In genomic region chr5:36870399-36871040, GRCh38 we compare ENCODE assay signal across 7 cellular contexts. TPM values are rescaled to one million over a fixed set of nuclear protein-coding genes. Genes with fewer than 3 reads are reported as not detected.
A peak's percentile ranks its signal among the peaks of the same experiment; 100 is the strongest.
DNase-seq lines count a peak whose midpoint lies in the region; ATAC-seq, FAIRE-seq and TF ChIP-seq lines count a peak whose summit lies in the region.

No MANE protein-coding gene starts in this region.

- ATAC-seq in GM21786 (IDR thresholded peaks at IDR 0.05; ENCODE audit: unreplicated experiment) (peak; percentile 87), body of pancreas (peak; percentile 88)

- H3K27ac ChIP-seq in body of pancreas (no peak overlapping the region), keratinocyte (ENCODE audit: control insufficient read depth, insufficient read depth, low read length) (no peak overlapping the region), thyroid gland (no peak overlapping the region)

- no peak overlapping the region for H2AFZ ChIP-seq in keratinocyte (ENCODE audit: control insufficient read depth, low read length)

- peaks cover 45% of the 10 kb centered on the region for H3K79me2 ChIP-seq in keratinocyte (ENCODE audit: control insufficient read depth, insufficient read depth, low read length)

- H3K27me3 ChIP-seq in body of pancreas (no peaks in the 10 kb centered on the region), keratinocyte (ENCODE audit: control insufficient read depth, extremely low read depth, insufficient read depth, low read length) (no peaks in the 10 kb centered on the region), thyroid gland (no peaks in the 10 kb centered on the region)

- peaks cover 26% of the 10 kb centered on the region for H3K4me1 ChIP-seq in body of pancreas
- peaks cover 6% of the 10 kb centered on the region for H3K4me1 ChIP-seq in keratinocyte (ENCODE audit: control insufficient read depth, extremely low read depth, insufficient read depth, low read length)
- H3K4me1 ChIP-seq in thyroid gland = peaks cover 15 to 16% of the 10 kb centered on the region in 2 donors

- no peaks in the 10 kb centered on the region for H3K9me1 ChIP-seq in keratinocyte (ENCODE audit: control insufficient read depth, extremely low read depth, insufficient read depth, low read length)

- no peak overlapping the region for H3K4me3 ChIP-seq in GM12864 (ENCODE audit: low read depth, low read length)
- no peak overlapping the region for H3K4me3 ChIP-seq in body of pancreas
- no peak overlapping the region for H3K4me3 ChIP-seq in keratinocyte (ENCODE audit: control insufficient read depth in 2 of 3, extremely low read depth in 1 of 3, insufficient read depth in 2 of 3, low read depth in 1 of 3, low read length in 3 of 3)
- no peak overlapping the region for H3K4me3 ChIP-seq in thyroid gland (replicated peaks in 1 of 3)

- H3K4me2 ChIP-seq in keratinocyte (ENCODE audit: control insufficient read depth, extremely low read depth, insufficient read depth, low read depth, low read length) = no peak overlapping the region

- intact Hi-C loops in body of pancreas (cut with DNase I) (loop anchor here (10.0 kb wide), 1 partner anchor 74 kb away; no protein-coding TSS in a partner anchor), thyroid gland (cut with DNase I) (no loop called here)

- no peak overlapping the region for H3K9ac ChIP-seq in keratinocyte (ENCODE audit: control insufficient read depth, extremely low read depth, insufficient read depth, low read length)

- dilution Hi-C loops in keratinocyte (cut with MboI; ENCODE audit: extremely low pct_ligation_motif_present, low sequenced_read_pairs) = no loop called here

- TF ChIP-seq CTCF in GM12864 (IDR thresholded peaks at IDR 0.05; ENCODE audit: low read depth, low read length, missing control alignments) = peak; percentile 54
- TF ChIP-seq CTCF in body of pancreas (IDR thresholded peaks at IDR 0.05) = peak; percentile 16 to 81 (median 72)
- TF ChIP-seq CTCF in keratinocyte (optimal IDR thresholded peaks at IDR 0.05 in 1 of 3, IDR thresholded peaks at IDR 0.05 in 1 of 3, conservative IDR thresholded peaks at IDR 0.05 in 1 of 3; ENCODE audit: extremely low read depth in 1 of 3, insufficient read depth in 2 of 3, low read length in 3 of 3) = peak in 2 of 3 experiments; percentile 32 to 60
- peak; percentile 13 to 86 (median 65) for TF ChIP-seq CTCF in thyroid gland (IDR thresholded peaks at IDR 0.05)

- no peaks in the 10 kb centered on the region for H4K20me1 ChIP-seq in keratinocyte (ENCODE audit: control insufficient read depth, extremely low read depth, insufficient read depth, low read length)

- H3K36me3 ChIP-seq in body of pancreas (replicated peaks in 1 of 2; ENCODE audit: insufficient read depth in 1 of 2, low read depth in 2 of 2) (no peaks in the 10 kb centered on the region), keratinocyte (ENCODE audit: control insufficient read depth in 2 of 2, extremely low read depth in 1 of 2, insufficient read depth in 2 of 2, low read length in 2 of 2) (no peaks in the 10 kb centered on the region), thyroid gland (no peaks in the 10 kb centered on the region)

- FAIRE-seq in keratinocyte (lab: Jason Lieb, UNC) = peak; percentile 58

- WGBS in body of pancreas, 2 donors = 49 to 53% methylated on average over 2 of the region's 2 CpGs
- WGBS in thyroid gland, 2 donors = 54% methylated on average over 2 of the region's 2 CpGs

- no peak for DNase-seq in GM12864 (ENCODE audit: low read depth)
- peak; percentile 70 for DNase-seq in HuH-7.5 (ENCODE audit: low spot score)
- peak; percentile 88 for DNase-seq in NCI-H82 treated with DMSO at 0.1 percent for 48 hours (lab: John Stamatoyannopoulos, UW; ENCODE audit: unreplicated experiment)
- DNase-seq in body of pancreas = no peak
- DNase-seq in keratinocyte (ENCODE audit: low read depth, low spot score) = no peak
- DNase-seq in thyroid gland = no peak

- H3K9me3 ChIP-seq in body of pancreas (no peaks in the 10 kb centered on the region), keratinocyte (ENCODE audit: control insufficient read depth, low read depth, low read length) (no peaks in the 10 kb centered on the region), thyroid gland (no peaks in the 10 kb centered on the region)

- no peak for TF ChIP-seq POLR2A in body of pancreas (IDR thresholded peaks at IDR 0.05)
- TF ChIP-seq POLR2A in thyroid gland (IDR thresholded peaks at IDR 0.05) = no peak

RNA-seq across cellular contexts. Expression of gene NIPBL, which starts 6.0 kb away (rescaled TPM):
- 10 to 100 TPM; 29.8 to 38.9 TPM for total RNA-seq in body of pancreas
- polyA plus RNA-seq in keratinocyte = 21.4 to 26.0 TPM (median 23.4 TPM) in 3 replicates
- polyA plus RNA-seq in keratinocyte (2011; ENCODE audit: low read depth) = 48.9 TPM
- polyA plus RNA-seq in keratinocyte (2011; cell fraction: cytosol; rRNA removed) = 8.9 and 16.8 TPM in 2 replicates
- polyA plus RNA-seq in keratinocyte (2011; cell fraction: nucleus; rRNA removed) = 36.2 and 42.3 TPM in 2 replicates
- polyA plus RNA-seq in keratinocyte (2012; ENCODE audit: low replicate concordance) = 14.4 and 18.6 TPM in 2 replicates
- 44.4 to 137 TPM (median 75.1 TPM) in 3 replicates for polyA minus RNA-seq in keratinocyte
- 14.0 TPM for polyA minus RNA-seq in keratinocyte (2011; cell fraction: cytosol; rRNA and poly(A)+ RNA removed)
- 54.3 and 109 TPM in 2 replicates for polyA minus RNA-seq in keratinocyte (2011; cell fraction: nucleus; rRNA and poly(A)+ RNA removed)
- 100 to 1,000 TPM in 1 of 4 donors, 10 to 100 TPM in 3; 62.1 to 145 (median 87.8) TPM for total RNA-seq in thyroid gland

Comparison
In these comparisons a context has a peak if more than half of its experiments do, and no peak if none do; other contexts are left out.
1. DNase-seq: peak in HuH-7.5 (single experiment) and NCI-H82 treated with DMSO at 0.1 percent for 48 hours (single experiment); none in GM12864 (single experiment), body of pancreas (0 of 4), keratinocyte (single experiment) and thyroid gland (0 of 2).
2. Peak in every context shown above with its lines, with median percentiles within 50 percentile points of each other: CTCF ChIP-seq.